Comparison of ENCODE assay signal across 11 cellular contexts in the genomic region with DNA sequence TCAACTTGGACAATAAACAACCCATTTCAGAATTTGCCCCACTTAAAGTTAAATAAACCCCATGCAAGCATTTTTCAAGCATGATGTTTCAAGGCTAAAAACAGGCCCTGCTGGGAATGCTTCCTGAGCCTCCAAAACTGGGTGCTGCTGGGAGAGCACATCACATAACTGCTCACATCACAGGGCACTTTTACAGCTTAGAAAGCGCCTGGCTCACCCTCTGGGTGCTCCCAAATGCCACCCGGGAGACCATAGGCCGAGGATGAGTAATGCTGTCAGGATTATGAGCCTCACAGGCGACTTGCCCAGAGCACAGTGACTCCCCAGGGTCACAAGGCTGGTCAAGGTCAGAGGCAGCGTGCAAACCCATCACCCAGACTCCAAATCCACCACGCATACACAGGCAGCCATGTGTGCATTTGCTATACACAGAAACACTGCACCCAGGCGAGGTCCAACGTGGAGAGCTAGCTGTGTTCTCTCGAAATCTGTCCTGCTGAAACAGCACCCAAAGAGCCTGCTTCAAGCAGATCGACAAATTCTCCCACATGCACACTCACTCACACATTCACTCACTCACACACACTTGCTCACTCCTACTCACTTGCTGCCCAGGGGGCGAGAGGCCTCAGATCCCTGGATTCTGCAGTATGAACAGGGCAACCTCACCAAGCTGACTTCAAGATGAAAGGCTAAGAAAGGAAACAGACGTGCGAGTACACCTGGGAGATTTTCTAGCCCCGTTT. TPM values are rescaled to one million over a fixed set of nuclear protein-coding genes. Genes with fewer than 3 reads are reported as not detected.
DNase-seq lines count a peak whose midpoint lies in the region; ATAC-seq and TF ChIP-seq lines count a peak whose summit lies in the region.
"Had no signal": no experiment of that assay in that cellular context is flagged by ENCODE, and none has a peak within 500 bp of the region (broad histone marks: within the 10 kb centered on the region; RNA-seq: fewer than 3 reads in every experiment).

No MANE protein-coding gene starts in this region.

- H3K9me3 Mint-ChIP-seq in activated naive CD4-positive, alpha-beta T cell treated with anti-CD3 and anti-CD28 coated beads, Interleukin-2, amount 10 ng/mL, durations not matched to agents 7 days and 5 days = no peaks in the 10 kb centered on the region
- no peaks in the 10 kb centered on the region for H3K9me3 Mint-ChIP-seq in CD4-positive, alpha-beta memory T cell

- H3K9me3 ChIP-seq in tibial nerve = no peaks in the 10 kb centered on the region
- H3K9me3 ChIP-seq in lower lobe of right lung = no peaks in the 10 kb centered on the region
- no peaks in the 10 kb centered on the region for H3K9me3 ChIP-seq in CD4-positive, alpha-beta memory T cell (ENCODE audit: control insufficient read depth in 1 of 2, low read length in 2 of 2)

- no peak for DNase-seq in activated naive CD4-positive, alpha-beta T cell treated with anti-CD3 and anti-CD28 coated beads, Interleukin-2, amount 10 ng/mL, durations not matched to agents 7 days and 5 days
- no peak for DNase-seq in activated naive CD4-positive, alpha-beta T cell treated with Interleukin-2 at 50 U/mL for 16 hours
- DNase-seq in caudate nucleus (lab: John Stamatoyannopoulos, UW) (peak in 1 of 61 donors; percentile 20), left colon (no peak), tibial nerve (ENCODE audit: low spot score in 2 of 2) (no peak), lower lobe of right lung (no peak)
- DNase-seq in activated CD8-positive, alpha-beta memory T cell treated with anti-CD3 and anti-CD28 coated beads for 24 hours = no peak
- no peak for DNase-seq in CD4-positive, alpha-beta memory T cell
- DNase-seq: activated CD4-positive, alpha-beta T cell treated with anti-CD3 and anti-CD28 coated beads, Interleukin-2, amount 50 U/mL, for 48 hours; NCI-H2107; trophoblast cell had no signal

- H3K36me3 Mint-ChIP-seq in activated naive CD4-positive, alpha-beta T cell treated with anti-CD3 and anti-CD28 coated beads, Interleukin-2, amount 10 ng/mL, durations not matched to agents 7 days and 5 days = no peaks in the 10 kb centered on the region
- peaks cover 0 to 3% of the 10 kb centered on the region in 2 donors for H3K36me3 Mint-ChIP-seq in CD4-positive, alpha-beta memory T cell

- H3K4me3 ChIP-seq in tibial nerve = no peak overlapping the region
- no peak overlapping the region for H3K4me3 ChIP-seq in lower lobe of right lung
- no peak overlapping the region for H3K4me3 ChIP-seq in CD4-positive, alpha-beta memory T cell (ENCODE audit: low read length in 2 of 2)

- 37 to 48% methylated on average over 14 of the region's 14 CpGs for WGBS in tibial nerve, 2 donors

- POLR2A ChIA-PET in CD4-positive, alpha-beta memory T cell (lab: Charles Lee; ENCODE audit: partially characterized antibody) = no interaction called here

- peaks cover 14% of the 10 kb centered on the region for H3K4me1 Mint-ChIP-seq in activated naive CD4-positive, alpha-beta T cell treated with anti-CD3 and anti-CD28 coated beads, Interleukin-2, amount 10 ng/mL, durations not matched to agents 7 days and 5 days
- H3K4me1 Mint-ChIP-seq in CD4-positive, alpha-beta memory T cell = peaks cover 7 to 12% (median 8%) of the 10 kb centered on the region in 4 donors

- TF ChIP-seq CTCF in tibial nerve (IDR thresholded peaks at IDR 0.05) (no peak), lower lobe of right lung (IDR thresholded peaks at IDR 0.05) (no peak)

- intact Hi-C loops in left colon (cut with DNase I, micrococcal nuclease) = no loop called here
- intact Hi-C loops in lower lobe of right lung (cut with DNase I) = no loop called here
- intact Hi-C loops in CD4-positive, alpha-beta memory T cell (cut with micrococcal nuclease) = no loop called here

- H3K27ac Mint-ChIP-seq in activated naive CD4-positive, alpha-beta T cell treated with anti-CD3 and anti-CD28 coated beads, Interleukin-2, amount 10 ng/mL, durations not matched to agents 7 days and 5 days = peak overlapping the region; percentile 49
- peak overlapping the region in 3 of 7 donors; percentile 8 to 80 (median 67) for H3K27ac Mint-ChIP-seq in CD4-positive, alpha-beta memory T cell

- ATAC-seq in left colon (peak; percentile 19), lower lobe of right lung (no peak)

- no peak overlapping the region for H3K4me3 Mint-ChIP-seq in activated naive CD4-positive, alpha-beta T cell treated with anti-CD3 and anti-CD28 coated beads, Interleukin-2, amount 10 ng/mL, durations not matched to agents 7 days and 5 days
- no peak overlapping the region for H3K4me3 Mint-ChIP-seq in CD4-positive, alpha-beta memory T cell

- H3K27me3 ChIP-seq in tibial nerve = no peaks in the 10 kb centered on the region
- H3K27me3 ChIP-seq in lower lobe of right lung (ENCODE audit: low read depth) = no peaks in the 10 kb centered on the region
- H3K27me3 ChIP-seq in CD4-positive, alpha-beta memory T cell (ENCODE audit: insufficient read depth, low read length) = no peaks in the 10 kb centered on the region

- H3K36me3 ChIP-seq in tibial nerve (no peaks in the 10 kb centered on the region), lower lobe of right lung (no peaks in the 10 kb centered on the region)
- no peaks in the 10 kb centered on the region for H3K36me3 ChIP-seq in CD4-positive, alpha-beta memory T cell (ENCODE audit: insufficient read depth, low read length)

- peak overlapping the region; percentile 53 for H3K27ac ChIP-seq in caudate nucleus (ENCODE audit: low read depth, low read length)
- H3K27ac ChIP-seq in tibial nerve = peak overlapping the region; percentile 75 to 90 (median 82)
- no peak overlapping the region for H3K27ac ChIP-seq in lower lobe of right lung
- no peak overlapping the region for H3K27ac ChIP-seq in CD4-positive, alpha-beta memory T cell (ENCODE audit: low read depth, low read length)

- peak in 1 of 2 donors; percentile 26 for TF ChIP-seq EP300 in tibial nerve (IDR thresholded peaks at IDR 0.05)

- H3K27me3 Mint-ChIP-seq in activated naive CD4-positive, alpha-beta T cell treated with anti-CD3 and anti-CD28 coated beads, Interleukin-2, amount 10 ng/mL, durations not matched to agents 7 days and 5 days = no peaks in the 10 kb centered on the region
- H3K27me3 Mint-ChIP-seq in CD4-positive, alpha-beta memory T cell = no peaks in the 10 kb centered on the region

- H3K4me1 ChIP-seq in tibial nerve (peaks cover 5 to 73% (median 58%) of the 10 kb centered on the region in 4 donors), lower lobe of right lung (peaks cover 35% of the 10 kb centered on the region)
- H3K4me1 ChIP-seq in CD4-positive, alpha-beta memory T cell (ENCODE audit: insufficient read depth, low read length) = no peaks in the 10 kb centered on the region

- TF ChIP-seq POLR2A in tibial nerve (IDR thresholded peaks at IDR 0.05) = no peak

- CTCF ChIA-PET in activated naive CD4-positive, alpha-beta T cell treated with anti-CD3 and anti-CD28 coated beads, Interleukin-2, amount 10 ng/mL, durations not matched to agents 7 days and 5 days (lab: Charles Lee) = no interaction called here
- CTCF ChIA-PET in CD4-positive, alpha-beta memory T cell (lab: Charles Lee; ENCODE audit: partially characterized antibody) = no interaction called here

RNA-seq across cellular contexts. Expression of a gene that starts 58.7 kb away (rescaled TPM):
- total RNA-seq in left colon (100 to 1,000 TPM; 138 to 142 TPM), tibial nerve (100 to 1,000 TPM in 1 of 4 donors, 10 to 100 TPM in 3; 67.4 to 121 (median 92.5) TPM), lower lobe of right lung (129 TPM)
- total RNA-seq in CD4-positive, alpha-beta memory T cell = 10 to 100 TPM; 26.8 to 30.0 TPM
- polyA plus RNA-seq in CD4-positive, alpha-beta memory T cell = 10 to 100 TPM; 12.5 to 26.9 TPM

Comparison
In these comparisons a context has a peak if more than half of its experiments do, and no peak if none do; other contexts are left out.
1. H3K27ac ChIP-seq: peak in caudate nucleus (single experiment) and tibial nerve (4 of 4); none in lower lobe of right lung (single experiment) and CD4-positive, alpha-beta memory T cell (single experiment).